Comparison of ENCODE assay signal across 9 cellular contexts in the genomic region with DNA sequence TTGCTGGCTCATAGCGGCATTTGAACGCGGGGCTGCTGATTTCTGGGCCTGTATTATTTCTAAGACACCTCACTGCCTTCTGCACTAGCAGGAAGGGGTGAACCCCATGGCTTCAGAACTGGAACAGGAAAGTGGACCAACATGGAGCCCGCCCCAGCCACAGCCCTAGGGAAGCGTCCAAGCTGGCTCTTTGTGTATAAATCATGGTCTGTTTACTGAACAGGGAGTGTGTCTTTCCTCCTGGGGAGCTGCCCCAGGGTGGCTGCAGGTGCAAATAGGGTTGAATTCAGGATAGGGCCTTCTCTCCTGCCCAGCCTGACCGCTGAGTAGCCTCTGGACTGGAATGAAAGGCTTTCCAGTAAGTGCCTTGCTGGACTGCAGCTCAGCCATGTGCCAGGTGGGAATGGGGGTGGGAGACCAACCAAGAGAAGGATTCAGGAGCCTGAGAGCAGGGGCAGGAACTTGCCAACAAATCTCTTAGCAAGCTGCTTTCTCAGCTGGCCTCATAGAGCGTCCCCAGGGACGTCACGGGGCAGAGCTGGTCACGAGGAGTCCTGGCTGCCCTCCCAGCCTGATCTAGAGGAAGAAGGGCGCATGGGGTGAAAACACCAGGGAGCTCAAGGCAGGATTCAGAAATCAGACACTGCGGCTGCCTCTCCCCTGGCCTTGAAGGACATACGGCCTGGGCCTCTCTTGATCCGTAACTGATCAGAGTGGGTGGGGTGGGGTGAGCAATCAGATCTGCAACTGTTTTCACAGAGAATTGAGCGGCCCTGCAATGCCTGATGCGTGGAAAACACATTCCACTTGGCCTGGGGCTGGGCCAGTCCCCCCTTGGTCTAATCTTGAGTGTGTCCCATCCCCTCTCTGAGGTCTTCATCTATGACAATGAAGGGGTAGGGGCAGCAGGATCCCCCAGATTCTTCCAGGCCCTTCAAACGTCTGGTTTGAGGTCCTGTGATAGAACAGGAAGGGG. TPM values are rescaled to one million over a fixed set of nuclear protein-coding genes. Genes with fewer than 3 reads are reported as not detected.
DNase-seq lines count a peak whose midpoint lies in the region; ATAC-seq and TF ChIP-seq lines count a peak whose summit lies in the region.
"Had no signal": no experiment of that assay in that cellular context is flagged by ENCODE, and none has a peak within 500 bp of the region (broad histone marks: within the 10 kb centered on the region; RNA-seq: fewer than 3 reads in every experiment).

No MANE protein-coding gene starts in this region.

- peaks cover 0 to 3% of the 10 kb centered on the region in 2 donors for H3K36me3 ChIP-seq in gastroesophageal sphincter

- peak overlapping the region; percentile 86 to 93 (median 93) for H3K27ac ChIP-seq in gastroesophageal sphincter

- no peak for TF ChIP-seq EP300 in gastroesophageal sphincter (IDR thresholded peaks at IDR 0.05)

- intact Hi-C loops in posterior cingulate gyrus (cut with DNase I) = loop anchor here (1.0 kb wide), 1 partner anchor 135 kb away; no protein-coding TSS in a partner anchor

- H3K4me1 ChIP-seq in gastroesophageal sphincter = peaks cover 2 to 70% (median 19%) of the 10 kb centered on the region in 3 donors

- ATAC-seq in gastroesophageal sphincter (peak; percentile 84), HG03175 (IDR thresholded peaks at IDR 0.05; ENCODE audit: unreplicated experiment) (no peak)
- no peak for ATAC-seq in activated CD4-positive, CD25-positive, alpha-beta regulatory T cell treated with anti-CD3 and anti-CD28 coated beads, Interleukin-2, amount 50 U/mL, for 24 hours

- H3K9me3 ChIP-seq in gastroesophageal sphincter = no peaks in the 10 kb centered on the region

- no peak for TF ChIP-seq CTCF in gastroesophageal sphincter (IDR thresholded peaks at IDR 0.05)

- DNase-seq in COLO668 (lab: John Stamatoyannopoulos, UW; ENCODE audit: unreplicated experiment) (peak; percentile 70), OCI-M1 (lab: John Stamatoyannopoulos, UW) (peak; percentile 24), posterior cingulate gyrus (peak; percentile 42 to 95 (median 70))
- no peak for DNase-seq in stimulated activated CD4-positive, alpha-beta T cell treated with anti-CD3 and anti-CD28 coated beads, Interleukin-15, amount 100 ng/mL, for 24 hours
- no peak for DNase-seq in stimulated activated CD4-positive, alpha-beta T cell treated with anti-CD3 and anti-CD28 coated beads, Interleukin-4, amount 100 ng/mL, for 4 hours
- DNase-seq: activated effector memory CD4-positive, alpha-beta T cell treated with anti-CD3 and anti-CD28 coated beads, Interleukin-2, amount 50 U/mL, for 16 hours had no signal

- no peak overlapping the region for H3K4me3 ChIP-seq in gastroesophageal sphincter

- no peak for TF ChIP-seq POLR2A in gastroesophageal sphincter (IDR thresholded peaks at IDR 0.05)

- WGBS in gastroesophageal sphincter (ENCODE audit: low coverage in 1 of 2), 2 donors = 43 to 48% methylated on average over 2 to 6 of the region's 17 CpGs

- no peaks in the 10 kb centered on the region for H3K27me3 ChIP-seq in gastroesophageal sphincter

RNA-seq across cellular contexts. Expression of a gene that starts 56.5 kb away (rescaled TPM):
- 10 to 100 TPM; 33.5 to 82.8 (median 39.4) TPM for total RNA-seq in gastroesophageal sphincter

Comparison
In these comparisons a context has a peak if more than half of its experiments do, and no peak if none do; other contexts are left out.
1. DNase-seq: peak in COLO668 (single experiment), OCI-M1 (single experiment) and posterior cingulate gyrus (10 of 10); none in stimulated activated CD4-positive, alpha-beta T cell treated with anti-CD3 and anti-CD28 coated beads, Interleukin-15, amount 100 ng/mL, for 24 hours (single experiment) and stimulated activated CD4-positive, alpha-beta T cell treated with anti-CD3 and anti-CD28 coated beads, Interleukin-4, amount 100 ng/mL, for 4 hours (0 of 2).